In genomic region chr16:26963109-26963508, GRCh38 we compare ENCODE assay signal across 1 cellular context.
TF ChIP-seq lines count a peak whose summit lies in the region.

No MANE protein-coding gene starts in this region.

TF ChIP-seq in K562, 482 proteins besides CTCF, POLR2A, EP300 and RAD21 (continues in another document):
- no peak for TF ChIP-seq MGA (IDR thresholded peaks at IDR 0.05)
- no peak for TF ChIP-seq SREBF2 (CRISPR knock-in tag; IDR thresholded peaks at IDR 0.05)
- TF ChIP-seq JUND (IDR thresholded peaks at IDR 0.05; ENCODE audit: borderline replicate concordance, low read depth, low read length): 0 out of 2 replicates have a peak, but pooled peaks have one; percentile 26
- TF ChIP-seq JUND (tag; IDR thresholded peaks at IDR 0.05; ENCODE audit: borderline replicate concordance, low read depth, low read length): peak; percentile 26; the same call in 1 of the 3 replicates
- TF ChIP-seq THAP12 (CRISPR knock-in tag; IDR thresholded peaks at IDR 0.05): no peak
- no peak for TF ChIP-seq DIDO1 (tag; IDR thresholded peaks at IDR 0.05; ENCODE audit: low read depth)
- peak in 1 of 2 experiments; percentile 57; a peak in 1 of 4 replicates for TF ChIP-seq RCOR1 (IDR thresholded peaks at IDR 0.05; ENCODE audit: borderline replicate concordance in 1 of 2, low read depth in 2 of 2, low read length in 2 of 2)
- TF ChIP-seq GATA2 (CRISPR knock-in tag; IDR thresholded peaks at IDR 0.05): no peak
- TF ChIP-seq AFF1 (IDR thresholded peaks at IDR 0.05; ENCODE audit: low read depth in 1 of 2, partially characterized antibody in 2 of 2): no peak
- no peak for TF ChIP-seq ZNF766 (CRISPR knock-in tag; conservative IDR thresholded peaks at IDR 0.05)
- TF ChIP-seq ZNF140 (CRISPR knock-in tag; IDR thresholded peaks at IDR 0.05): no peak
- peak; percentile 30; the same call in 1 of the 2 replicates for TF ChIP-seq TOE1 (IDR thresholded peaks at IDR 0.05; ENCODE audit: borderline replicate concordance)
- TF ChIP-seq TOE1 (CRISPR knock-in tag; IDR thresholded peaks at IDR 0.05; ENCODE audit: borderline replicate concordance, low read depth): no peak
- no peak for TF ChIP-seq LEF1 (IDR thresholded peaks at IDR 0.05)
- no peak for TF ChIP-seq GABPB2 (CRISPR knock-in tag; conservative IDR thresholded peaks at IDR 0.05)
- no peak for TF ChIP-seq ZNF740 (CRISPR knock-in tag; IDR thresholded peaks at IDR 0.05)
- no peak for TF ChIP-seq ZNF740 (tag; IDR thresholded peaks at IDR 0.05)
- no peak for TF ChIP-seq STAT5B (CRISPR knock-in tag; IDR thresholded peaks at IDR 0.05)
- no peak for TF ChIP-seq ZNF274 (IDR thresholded peaks at IDR 0.05; ENCODE audit: borderline replicate concordance, low read depth, low read length)
- TF ChIP-seq ZNF23 (CRISPR knock-in tag; IDR thresholded peaks at IDR 0.05): no peak
- TF ChIP-seq RNF2 (IDR thresholded peaks at IDR 0.05): no peak
- TF ChIP-seq ZNF316 (IDR thresholded peaks at IDR 0.05): no peak
- TF ChIP-seq KLF6 (CRISPR knock-in tag; IDR thresholded peaks at IDR 0.05; ENCODE audit: borderline replicate concordance): no peak
- TF ChIP-seq STAT5A (IDR thresholded peaks at IDR 0.05; ENCODE audit: borderline replicate concordance, low read length): no peak
- no peak for TF ChIP-seq MCM3 (IDR thresholded peaks at IDR 0.05)
- TF ChIP-seq MTA2 (IDR thresholded peaks at IDR 0.05; ENCODE audit: low read depth): no peak
- TF ChIP-seq L3MBTL2 (IDR thresholded peaks at IDR 0.05): peak; percentile 32; the same call in 1 of the 2 replicates
- TF ChIP-seq ARID2 (IDR thresholded peaks at IDR 0.05): no peak
- TF ChIP-seq ETV6 (IDR thresholded peaks at IDR 0.05; ENCODE audit: borderline replicate concordance in 1 of 2, low read depth in 2 of 2, low read length in 1 of 2): no peak
- no peak for TF ChIP-seq ETV6 (CRISPR knock-in tag; IDR thresholded peaks at IDR 0.05; ENCODE audit: borderline replicate concordance)
- TF ChIP-seq HSF4 (CRISPR knock-in tag; IDR thresholded peaks at IDR 0.05; ENCODE audit: borderline replicate concordance): no peak
- no peak for TF ChIP-seq NEUROD1 (IDR thresholded peaks at IDR 0.05; ENCODE audit: borderline replicate concordance, low read depth, low read length, partially characterized antibody)
- TF ChIP-seq MBD2 (IDR thresholded peaks at IDR 0.05; ENCODE audit: borderline replicate concordance, low read depth): no peak
- TF ChIP-seq LARP7 (IDR thresholded peaks at IDR 0.05): no peak
- TF ChIP-seq, protein P1, sequence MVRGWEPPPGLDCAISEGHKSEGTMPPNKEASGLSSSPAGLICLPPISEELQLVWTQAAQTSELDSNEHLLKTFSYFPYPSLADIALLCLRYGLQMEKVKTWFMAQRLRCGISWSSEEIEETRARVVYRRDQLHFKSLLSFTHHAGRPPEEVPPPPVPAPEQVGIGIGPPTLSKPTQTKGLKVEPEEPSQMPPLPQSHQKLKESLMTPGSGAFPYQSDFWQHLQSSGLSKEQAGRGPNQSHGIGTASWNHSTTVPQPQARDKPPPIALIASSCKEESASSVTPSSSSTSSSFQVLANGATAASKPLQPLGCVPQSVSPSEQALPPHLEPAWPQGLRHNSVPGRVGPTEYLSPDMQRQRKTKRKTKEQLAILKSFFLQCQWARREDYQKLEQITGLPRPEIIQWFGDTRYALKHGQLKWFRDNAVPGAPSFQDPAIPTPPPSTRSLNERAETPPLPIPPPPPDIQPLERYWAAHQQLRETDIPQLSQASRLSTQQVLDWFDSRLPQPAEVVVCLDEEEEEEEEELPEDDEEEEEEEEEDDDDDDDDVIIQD (CRISPR knock-in tag; IDR thresholded peaks at IDR 0.05): no peak
- TF ChIP-seq HDAC1 (IDR thresholded peaks at IDR 0.05): no peak
- TF ChIP-seq ZNF57 (CRISPR knock-in tag; IDR thresholded peaks at IDR 0.05): no peak
- no peak for TF ChIP-seq NCOA6 (IDR thresholded peaks at IDR 0.05)
- peak; percentile 39; the same call in 1 of the 2 replicates for TF ChIP-seq SMC3 (conservative IDR thresholded peaks at IDR 0.05; ENCODE audit: insufficient read depth, low read depth, low read length)
- no peak for TF ChIP-seq CXXC5 (CRISPR knock-in tag; IDR thresholded peaks at IDR 0.05)
- no peak for TF ChIP-seq SP1 (CRISPR knock-in tag; IDR thresholded peaks at IDR 0.05)
- no peak for TF ChIP-seq GTF2E2 (tag; IDR thresholded peaks at IDR 0.05)
- TF ChIP-seq HMG20B (CRISPR knock-in tag; IDR thresholded peaks at IDR 0.05): no peak
- TF ChIP-seq BMI1 (IDR thresholded peaks at IDR 0.05; ENCODE audit: low read length): no peak
- TF ChIP-seq, protein P2, sequence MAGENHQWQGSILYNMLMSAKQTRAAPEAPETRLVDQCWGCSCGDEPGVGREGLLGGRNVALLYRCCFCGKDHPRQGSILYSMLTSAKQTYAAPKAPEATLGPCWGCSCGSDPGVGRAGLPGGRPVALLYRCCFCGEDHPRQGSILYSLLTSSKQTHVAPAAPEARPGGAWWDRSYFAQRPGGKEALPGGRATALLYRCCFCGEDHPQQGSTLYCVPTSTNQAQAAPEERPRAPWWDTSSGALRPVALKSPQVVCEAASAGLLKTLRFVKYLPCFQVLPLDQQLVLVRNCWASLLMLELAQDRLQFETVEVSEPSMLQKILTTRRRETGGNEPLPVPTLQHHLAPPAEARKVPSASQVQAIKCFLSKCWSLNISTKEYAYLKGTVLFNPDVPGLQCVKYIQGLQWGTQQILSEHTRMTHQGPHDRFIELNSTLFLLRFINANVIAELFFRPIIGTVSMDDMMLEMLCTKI (IDR thresholded peaks at IDR 0.05; ENCODE audit: partially characterized antibody): no peak
